1 cellular context compared by ENCODE assay signal in genomic region chr15:77104155-77104554, GRCh38.
TF ChIP-seq lines count a peak whose summit lies in the region.

No MANE protein-coding gene starts in this region.

TF ChIP-seq in IMR-90, 13 proteins besides CTCF, POLR2A, EP300 and RAD21:
- no peak for TF ChIP-seq CHD1 (IDR thresholded peaks at IDR 0.05; ENCODE audit: low read depth, low read length)
- no peak for TF ChIP-seq MAFK (IDR thresholded peaks at IDR 0.05; ENCODE audit: low read depth, low read length)
- TF ChIP-seq ELK1 (IDR thresholded peaks at IDR 0.05; ENCODE audit: borderline replicate concordance, low read depth, low read length), result no peak
- no peak for TF ChIP-seq RFX5 (IDR thresholded peaks at IDR 0.05; ENCODE audit: low read depth, low read length)
- no peak for TF ChIP-seq USF2 (IDR thresholded peaks at IDR 0.05; ENCODE audit: low read depth, low read length)
- no peak for TF ChIP-seq RCOR1 (IDR thresholded peaks at IDR 0.05; ENCODE audit: insufficient replicate concordance, low read length)
- no peak for TF ChIP-seq MAZ (IDR thresholded peaks at IDR 0.05; ENCODE audit: borderline replicate concordance, low read depth, low read length)
- no peak for TF ChIP-seq FOS (IDR thresholded peaks at IDR 0.05; ENCODE audit: low read depth, low read length)
- no peak for TF ChIP-seq CEBPB (IDR thresholded peaks at IDR 0.05; ENCODE audit: low read depth, low read length)
- no peak for TF ChIP-seq BHLHE40 (IDR thresholded peaks at IDR 0.05; ENCODE audit: low read depth, low read length)
- TF ChIP-seq SMC3 (IDR thresholded peaks at IDR 0.05; ENCODE audit: low read depth, low read length), result no peak
- no peak for TF ChIP-seq MXI1 (IDR thresholded peaks at IDR 0.05; ENCODE audit: borderline replicate concordance, low read depth, low read length)
- no peak for TF ChIP-seq NFE2L2 (IDR thresholded peaks at IDR 0.05; ENCODE audit: low read depth, low read length)
